In the genomic region with DNA sequence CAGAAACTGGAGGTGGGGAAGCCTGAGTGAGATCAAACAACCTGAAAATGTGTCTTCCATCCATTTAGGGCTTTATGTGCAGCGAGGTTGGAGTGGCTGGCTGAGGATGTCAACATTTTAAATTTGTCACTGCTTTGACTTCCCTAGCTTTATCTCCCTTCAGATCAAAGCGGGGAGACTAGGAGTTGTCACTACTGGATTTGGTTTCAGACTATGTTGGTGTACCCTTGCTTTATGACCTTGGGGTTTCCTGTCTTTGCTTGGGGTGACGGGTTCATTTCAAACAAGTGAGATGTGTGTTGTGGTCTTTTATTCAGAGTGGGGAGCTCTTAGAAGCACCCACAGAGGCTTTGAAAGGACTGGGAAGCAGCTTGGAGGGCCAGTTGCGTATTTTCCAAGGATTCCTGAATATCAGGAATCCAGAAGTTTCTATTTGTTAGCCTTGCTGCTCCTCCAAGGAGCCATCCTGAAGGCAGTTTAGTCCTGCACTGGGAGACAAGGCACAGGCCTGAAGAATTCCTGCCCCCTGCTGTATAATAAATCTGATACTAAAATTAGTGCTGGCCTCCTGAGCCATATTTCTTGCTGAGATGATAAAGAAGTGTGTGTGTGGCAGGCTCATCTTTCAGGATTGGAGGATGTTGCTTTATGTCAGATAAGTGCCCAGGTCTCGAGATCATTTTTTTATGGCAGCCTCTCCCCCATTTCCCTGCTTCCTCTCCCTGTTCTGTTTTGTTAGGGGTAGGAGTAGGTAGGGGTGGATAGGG, we compare ENCODE assay signal across 11 cellular contexts. TPM values are rescaled to one million over a fixed set of nuclear protein-coding genes. Genes with fewer than 3 reads are reported as not detected.
DNase-seq lines count a peak whose midpoint lies in the region; ATAC-seq and TF ChIP-seq lines count a peak whose summit lies in the region.
"Had no signal": no experiment of that assay in that cellular context is flagged by ENCODE, and none has a peak within 500 bp of the region (broad histone marks: within the 10 kb centered on the region; RNA-seq: fewer than 3 reads in every experiment).

No MANE protein-coding gene starts in this region.

- peaks cover 17 to 35% of the 10 kb centered on the region in 2 donors for H3K36me3 Mint-ChIP-seq in CD4-positive, alpha-beta memory T cell
- H3K36me3 Mint-ChIP-seq in activated CD8-positive, alpha-beta T cell treated with anti-CD3 and anti-CD28 coated beads, Interleukin-2, amount 10 ng/mL, durations not matched to agents 7 days and 5 days (ENCODE audit: low read depth): peaks cover 57% of the 10 kb centered on the region
- H3K36me3 Mint-ChIP-seq in memory B cell (peaks cover 22% of the 10 kb centered on the region), endothelial cell (ENCODE audit: low read depth, unreplicated experiment) (peaks cover 5% of the 10 kb centered on the region)

- H3K4me1 ChIP-seq in CD4-positive, alpha-beta memory T cell (ENCODE audit: insufficient read depth, low read length): peaks cover 50% of the 10 kb centered on the region
- peaks cover 79% of the 10 kb centered on the region for H3K4me1 ChIP-seq in KMS-11 (ENCODE audit: low read depth, poor library complexity, severe bottlenecking)

- peak overlapping the region in 5 of 8 donors; percentile 41 to 70 (median 47) for H3K4me3 Mint-ChIP-seq in CD4-positive, alpha-beta memory T cell
- H3K4me3 Mint-ChIP-seq in activated CD8-positive, alpha-beta T cell treated with anti-CD3 and anti-CD28 coated beads, Interleukin-2, amount 10 ng/mL, durations not matched to agents 7 days and 5 days: peak overlapping the region; percentile 26
- no peak overlapping the region for H3K4me3 Mint-ChIP-seq in memory B cell
- H3K4me3 Mint-ChIP-seq in endothelial cell (ENCODE audit: unreplicated experiment): no peak overlapping the region

- no peaks in the 10 kb centered on the region for H3K27me3 ChIP-seq in CD4-positive, alpha-beta memory T cell (ENCODE audit: insufficient read depth, low read length)
- H3K27me3 ChIP-seq in KMS-11 (ENCODE audit: insufficient read depth, low read depth): no peaks in the 10 kb centered on the region

- no peaks in the 10 kb centered on the region for H4K20me1 ChIP-seq in KMS-11 (ENCODE audit: insufficient read depth)

- H3K36me3 ChIP-seq in CD4-positive, alpha-beta memory T cell (ENCODE audit: insufficient read depth, low read length): no peaks in the 10 kb centered on the region
- H3K36me3 ChIP-seq in KMS-11 (ENCODE audit: insufficient read depth): no peaks in the 10 kb centered on the region

- peak overlapping the region; percentile 4; the same call in 1 of the 2 replicates for H3K4me2 ChIP-seq in KMS-11

- CTCF ChIA-PET in CD4-positive, alpha-beta memory T cell (lab: Charles Lee; ENCODE audit: partially characterized antibody): interaction anchor here (0.9 to 5.7 kb wide), 2 partner anchors 38 to 154 kb away, joined by 3 to 31 read pairs; no protein-coding TSS in a partner anchor
- CTCF ChIA-PET in activated CD8-positive, alpha-beta T cell treated with anti-CD3 and anti-CD28 coated beads, Interleukin-2, amount 10 ng/mL, durations not matched to agents 7 days and 5 days (lab: Charles Lee): interaction anchor here (1.1 to 4.2 kb wide), 3 partner anchors 24 to 390 kb away, joined by 3 to 26 read pairs (median 7); no protein-coding TSS in a partner anchor

- H3K27ac ChIP-seq in CD4-positive, alpha-beta memory T cell (ENCODE audit: low read depth, low read length): no peak overlapping the region
- no peak overlapping the region for H3K27ac ChIP-seq in KMS-11

- H3K27me3 Mint-ChIP-seq in CD4-positive, alpha-beta memory T cell: no peaks in the 10 kb centered on the region
- H3K27me3 Mint-ChIP-seq in activated CD8-positive, alpha-beta T cell treated with anti-CD3 and anti-CD28 coated beads, Interleukin-2, amount 10 ng/mL, durations not matched to agents 7 days and 5 days (ENCODE audit: low read depth): no peaks in the 10 kb centered on the region
- H3K27me3 Mint-ChIP-seq in memory B cell (no peaks in the 10 kb centered on the region), endothelial cell (ENCODE audit: unreplicated experiment) (peaks cover 6% of the 10 kb centered on the region)
- H3K27me3 Mint-ChIP-seq: stimulated activated naive CD8-positive, alpha-beta T cell treated with anti-CD3 and anti-CD28 coated beads, Interleukin-15, amount 100 ng/mL, for 72 hours had no signal

- no peak overlapping the region for H3K9ac ChIP-seq in KMS-11

- peak; percentile 61 for ATAC-seq in activated CD8-positive, alpha-beta T cell treated with anti-CD3 and anti-CD28 coated beads, Interleukin-2, amount 10 ng/mL, durations not matched to agents 7 days and 5 days
- ATAC-seq in memory B cell (ENCODE audit: low read depth) (no peak), GM21529 (IDR thresholded peaks at IDR 0.05; ENCODE audit: unreplicated experiment) (no peak)
- ATAC-seq: stimulated activated naive CD8-positive, alpha-beta T cell treated with anti-CD3 and anti-CD28 coated beads, Interleukin-15, amount 100 ng/mL, for 72 hours had no signal

- POLR2A ChIA-PET in CD4-positive, alpha-beta memory T cell (lab: Charles Lee; ENCODE audit: partially characterized antibody): interaction anchor here (1.6 kb wide), 1 partner anchor 25 kb away, joined by 4 read pairs; a partner anchor contains a TSS
- POLR2A ChIA-PET in activated CD8-positive, alpha-beta T cell treated with anti-CD3 and anti-CD28 coated beads, Interleukin-2, amount 10 ng/mL, durations not matched to agents 7 days and 5 days (lab: Charles Lee): interaction anchor here (1.5 to 3.2 kb wide), 2 partner anchors 15 to 24 kb away, joined by 3 to 9 read pairs; no protein-coding TSS in a partner anchor

- no peaks in the 10 kb centered on the region for H3K9me3 Mint-ChIP-seq in CD4-positive, alpha-beta memory T cell
- H3K9me3 Mint-ChIP-seq in activated CD8-positive, alpha-beta T cell treated with anti-CD3 and anti-CD28 coated beads, Interleukin-2, amount 10 ng/mL, durations not matched to agents 7 days and 5 days (ENCODE audit: insufficient read depth): no peaks in the 10 kb centered on the region
- H3K9me3 Mint-ChIP-seq in memory B cell (no peaks in the 10 kb centered on the region), endothelial cell (ENCODE audit: unreplicated experiment) (no peaks in the 10 kb centered on the region)
- H3K9me3 Mint-ChIP-seq: stimulated activated naive CD8-positive, alpha-beta T cell treated with anti-CD3 and anti-CD28 coated beads, Interleukin-15, amount 100 ng/mL, for 72 hours had no signal

- no peak overlapping the region for H2AFZ ChIP-seq in KMS-11 (ENCODE audit: low read depth)

- no peaks in the 10 kb centered on the region for H3K9me3 ChIP-seq in CD4-positive, alpha-beta memory T cell (ENCODE audit: control insufficient read depth in 1 of 2, low read length in 2 of 2)

- intact Hi-C loops in CD4-positive, alpha-beta memory T cell (cut with micrococcal nuclease): no loop called here

- H3K4me1 Mint-ChIP-seq in CD4-positive, alpha-beta memory T cell: peaks cover 63 to 88% (median 72%) of the 10 kb centered on the region in 4 donors
- H3K4me1 Mint-ChIP-seq in activated CD8-positive, alpha-beta T cell treated with anti-CD3 and anti-CD28 coated beads, Interleukin-2, amount 10 ng/mL, durations not matched to agents 7 days and 5 days (ENCODE audit: low read depth): peaks cover 93% of the 10 kb centered on the region
- H3K4me1 Mint-ChIP-seq in memory B cell (peaks cover 26% of the 10 kb centered on the region), endothelial cell (ENCODE audit: unreplicated experiment) (peaks cover 37% of the 10 kb centered on the region)

- no peak overlapping the region for H3K4me3 ChIP-seq in CD4-positive, alpha-beta memory T cell (ENCODE audit: low read length in 2 of 2)
- H3K4me3 ChIP-seq in KMS-11 (IDR thresholded peaks at IDR 0.05; ENCODE audit: insufficient read depth, low read depth, low read length): no peak overlapping the region

- peak; percentile 20 to 62 (median 38) for DNase-seq in CD4-positive, alpha-beta memory T cell
- peak; percentile 59 for DNase-seq in activated CD8-positive, alpha-beta T cell treated with anti-CD3 and anti-CD28 coated beads, Interleukin-2, amount 10 ng/mL, durations not matched to agents 7 days and 5 days
- no peak for DNase-seq in memory B cell (ENCODE audit: low spot score in 2 of 2)
- DNase-seq in endothelial cell (ENCODE audit: low spot score): no peak
- DNase-seq in GOT3 (lab: John Stamatoyannopoulos, UW): no peak
- DNase-seq in NK-92 (lab: John Stamatoyannopoulos, UW; ENCODE audit: unreplicated experiment): no peak
- DNase-seq: EL; stimulated activated CD4-positive, alpha-beta T cell treated with anti-CD3 and anti-CD28 coated beads, Interleukin-15, amount 100 ng/mL, for 24 hours; stimulated activated naive CD8-positive, alpha-beta T cell treated with anti-CD3 and anti-CD28 coated beads, Interleukin-15, amount 100 ng/mL, for 72 hours had no signal

- TF ChIP-seq CTCF in KMS-11 (conservative IDR thresholded peaks at IDR 0.05; ENCODE audit: low read depth, low read length) (no peak), endothelial cell (IDR thresholded peaks at IDR 0.05; ENCODE audit: unreplicated experiment) (no peak)

- peaks cover 77% of the 10 kb centered on the region for H3K79me2 ChIP-seq in KMS-11 (ENCODE audit: insufficient read depth, low read depth)

- H3K27ac Mint-ChIP-seq in CD4-positive, alpha-beta memory T cell: peak overlapping the region; percentile 49 to 87 (median 73)
- H3K27ac Mint-ChIP-seq in activated CD8-positive, alpha-beta T cell treated with anti-CD3 and anti-CD28 coated beads, Interleukin-2, amount 10 ng/mL, durations not matched to agents 7 days and 5 days: peak overlapping the region; percentile 75
- H3K27ac Mint-ChIP-seq in memory B cell (peak overlapping the region; percentile 14), endothelial cell (ENCODE audit: unreplicated experiment) (no peak overlapping the region)

RNA-seq across cellular contexts. Expression of a gene that starts 25.7 kb away (rescaled TPM):
- total RNA-seq in CD4-positive, alpha-beta memory T cell: 100 to 1,000 TPM; 107 to 110 TPM
- 1 to 10 TPM; 2.1 to 4.0 TPM for polyA plus RNA-seq in CD4-positive, alpha-beta memory T cell
- 100 to 1,000 TPM; 123 to 125 TPM for total RNA-seq in activated CD8-positive, alpha-beta T cell treated with anti-CD3 and anti-CD28 coated beads, Interleukin-2, amount 10 ng/mL, durations not matched to agents 7 days and 5 days
- 60.6 TPM for total RNA-seq in endothelial cell (ENCODE audit: unreplicated experiment)

Comparison
In these comparisons a context has a peak if more than half of its experiments do, and no peak if none do; other contexts are left out.
1. DNase-seq: peak in CD4-positive, alpha-beta memory T cell (5 of 5) and activated CD8-positive, alpha-beta T cell treated with anti-CD3 and anti-CD28 coated beads, Interleukin-2, amount 10 ng/mL, durations not matched to agents 7 days and 5 days (single experiment); none in memory B cell (0 of 2), endothelial cell (single experiment), GOT3 (single experiment) and NK-92 (single experiment).
2. H3K4me3 Mint-ChIP-seq: peak in CD4-positive, alpha-beta memory T cell (5 of 8) and activated CD8-positive, alpha-beta T cell treated with anti-CD3 and anti-CD28 coated beads, Interleukin-2, amount 10 ng/mL, durations not matched to agents 7 days and 5 days (single experiment); none in memory B cell (single experiment) and endothelial cell (single experiment).